14 cellular contexts compared by ENCODE assay signal in genomic region chr9:18330736-18331335, GRCh38.
"Had no signal": no experiment of that assay in that cellular context is flagged by ENCODE, and none has a peak within 500 bp of the region (broad histone marks: within the 10 kb centered on the region; RNA-seq: fewer than 3 reads in every experiment).

No MANE protein-coding gene starts in this region.

- DNase-seq: activated CD4-positive, alpha-beta T cell treated with anti-CD3 and anti-CD28 coated beads for 4 hours; activated naive CD4-positive, alpha-beta T cell treated with Interleukin-2 at 50 U/mL for 16 hours; activated naive CD8-positive, alpha-beta T cell treated with anti-CD3 and anti-CD28 coated beads, Interleukin-2, amount 50 U/mL, for 24 hours; central memory CD4-positive, alpha-beta T cell; cortex of kidney; effector memory CD8-positive, alpha-beta T cell; foreskin keratinocyte; left lung; posterior cingulate gyrus; stimulated activated CD4-positive, alpha-beta T cell treated with anti-CD3 and anti-CD28 coated beads, Interleukin-4, amount 100 ng/mL, for 4 hours; stomach; T-cell; WERI-Rb-1 had no signal

- H3K27ac ChIP-seq: foreskin keratinocyte, left lung, stomach, thoracic aorta, WERI-Rb-1 had no signal

- H3K9me3 ChIP-seq: left lung, stomach, thoracic aorta had no signal

- H3K27me3 ChIP-seq: foreskin keratinocyte, left lung, stomach had no signal

- H3K4me1 ChIP-seq: foreskin keratinocyte, left lung had no signal

- H3K4me3 ChIP-seq: left lung, stomach, thoracic aorta had no signal

- H3K36me3 ChIP-seq: left lung, stomach, thoracic aorta, WERI-Rb-1 had no signal

- ATAC-seq: activated naive CD8-positive, alpha-beta T cell treated with anti-CD3 and anti-CD28 coated beads, Interleukin-2, amount 50 U/mL, for 24 hours; effector memory CD8-positive, alpha-beta T cell; foreskin keratinocyte; left lung; T-cell had no signal
